Comparison of ENCODE assay signal across 8 cellular contexts in the genomic region with DNA sequence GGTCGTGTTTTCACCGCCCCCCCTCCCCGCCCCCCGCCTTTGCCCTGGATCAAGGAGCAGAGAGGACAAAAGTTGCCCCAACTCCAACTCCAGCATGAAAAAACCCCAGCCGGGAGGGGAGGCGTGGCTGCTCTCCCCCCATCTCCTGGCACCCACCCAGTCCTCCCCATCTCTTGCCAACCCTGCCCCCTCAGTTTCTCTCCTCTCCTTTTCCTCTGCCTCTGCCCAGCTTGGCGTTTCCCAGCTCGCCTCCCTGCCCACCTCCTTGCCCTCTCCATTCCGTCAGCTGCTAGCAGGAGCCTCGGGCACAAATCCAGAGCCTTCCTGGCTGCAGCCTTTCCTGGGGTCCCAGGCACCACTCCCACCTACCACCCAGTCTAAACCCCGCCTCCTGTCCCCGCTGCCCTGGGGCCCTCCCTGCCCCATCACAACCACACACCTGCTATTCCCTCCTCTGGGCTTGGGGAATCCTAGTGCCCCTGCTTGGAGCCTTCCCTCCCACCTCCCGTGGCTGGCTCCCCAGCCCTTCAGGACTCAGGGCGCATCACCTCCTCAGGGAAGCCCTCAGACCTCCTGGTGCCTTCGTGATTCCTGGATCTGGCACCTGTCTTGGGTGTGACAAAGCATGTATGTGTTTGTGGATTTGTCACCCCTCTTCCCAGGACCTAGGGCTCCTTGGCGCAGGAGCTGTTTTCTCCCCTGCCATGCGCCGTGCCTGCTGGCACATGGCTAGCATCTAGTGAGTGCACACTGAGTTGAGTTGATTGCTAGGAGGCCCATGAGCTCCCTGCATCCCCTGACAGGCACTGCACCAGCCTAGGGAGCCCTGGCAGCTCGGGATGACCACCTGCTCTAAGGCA.
DNase-seq lines count a peak whose midpoint lies in the region; ATAC-seq and TF ChIP-seq lines count a peak whose summit lies in the region.

No MANE protein-coding gene starts in this region.

- no peak overlapping the region for H3K27ac ChIP-seq in testis

- H3K4me3 ChIP-seq in testis: no peak overlapping the region
- H3K4me3 ChIP-seq in lower leg skin (ENCODE audit: low read depth, poor library complexity, severe bottlenecking): no peak overlapping the region

- TF ChIP-seq CTCF in testis (IDR thresholded peaks at IDR 0.05) (no peak), lower leg skin (IDR thresholded peaks at IDR 0.05) (no peak)

- TF ChIP-seq POLR2A in testis (IDR thresholded peaks at IDR 0.05) (no peak), lower leg skin (IDR thresholded peaks at IDR 0.05) (no peak)

- H3K27me3 ChIP-seq in testis: no peaks in the 10 kb centered on the region

- DNase-seq in NCI-H1417 (lab: John Stamatoyannopoulos, UW): peak in 2 of 3 experiments; percentile 72 to 73
- DNase-seq in NCI-H1417 treated with DMSO at 0.1 percent for 48 hours (lab: John Stamatoyannopoulos, UW): no peak
- DNase-seq in RPMI7951 (ENCODE audit: low read depth): peak; percentile 26
- DNase-seq in hypothalamus (lab: John Stamatoyannopoulos, UW): peak in 34 of 51 donors; percentile 14 to 69 (median 50)
- DNase-seq in testis: peak; percentile 38
- no peak for DNase-seq in lower leg skin (ENCODE audit: low spot score in 2 of 2)

- peaks cover 8% of the 10 kb centered on the region for H3K4me1 ChIP-seq in testis

- intact Hi-C loops in testis (cut with DNase I; ENCODE audit: low total_unique reads) (no loop called here), lower leg skin (cut with DNase I; ENCODE audit: low total_unique reads) (no loop called here)

- no peak for ATAC-seq in GM19467 (IDR thresholded peaks at IDR 0.05; ENCODE audit: unreplicated experiment)
- ATAC-seq in HG02588 (IDR thresholded peaks at IDR 0.05; ENCODE audit: unreplicated experiment): no peak

- no peaks in the 10 kb centered on the region for H3K36me3 ChIP-seq in testis (ENCODE audit: low read depth, missing control alignments)

- 21 to 36% methylated on average over 18 to 19 of the region's 19 CpGs for WGBS in testis, 2 donors
- WGBS in lower leg skin, 2 donors: 10 to 18% methylated on average over 15 to 19 of the region's 19 CpGs

- no peaks in the 10 kb centered on the region for H3K9me3 ChIP-seq in testis

Comparison
In these comparisons a context has a peak if more than half of its experiments do, and no peak if none do; other contexts are left out.
1. DNase-seq: peak in NCI-H1417 (2 of 3), RPMI7951 (single experiment), hypothalamus (34 of 51) and testis (single experiment); none in NCI-H1417 treated with DMSO at 0.1 percent for 48 hours (single experiment) and lower leg skin (0 of 2).